1 cellular context compared by ENCODE assay signal in the genomic region with DNA sequence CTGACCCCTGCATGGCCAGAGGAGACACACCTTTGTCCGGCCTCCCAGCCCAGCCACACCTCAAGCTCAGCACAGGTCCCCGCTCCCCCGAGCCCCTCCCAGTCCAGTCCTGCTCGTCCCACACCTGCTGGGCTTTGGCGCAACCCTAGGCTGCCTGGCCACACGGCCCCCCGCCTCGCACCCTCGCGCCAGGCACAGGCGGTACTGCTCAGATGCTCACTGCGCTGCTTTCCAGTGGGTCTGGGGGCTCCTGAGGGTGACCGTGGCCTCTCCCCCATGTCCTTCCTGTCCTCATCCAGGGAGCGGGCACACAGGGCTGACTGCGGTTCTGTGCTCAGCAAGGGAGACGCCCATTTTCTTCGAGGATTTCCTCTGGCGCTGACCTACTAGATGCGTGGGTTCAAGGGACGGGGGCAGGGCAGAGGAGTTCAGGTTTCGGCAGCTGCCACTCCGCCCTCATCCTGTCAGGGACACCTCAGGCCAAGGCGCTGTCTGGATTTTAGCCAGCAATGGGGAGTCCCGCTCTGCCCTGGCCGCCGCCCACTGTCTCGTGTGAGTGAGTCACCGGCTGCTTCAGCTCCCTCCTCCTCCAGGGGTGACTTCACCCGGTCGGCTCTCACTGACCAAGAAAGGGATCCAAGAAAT.
TF ChIP-seq lines count a peak whose summit lies in the region.

No MANE protein-coding gene starts in this region.

TF ChIP-seq in K562, 482 proteins besides CTCF, POLR2A, EP300 and RAD21 (continued from another document and continues in another):
- no peak for TF ChIP-seq ZNF224 (CRISPR knock-in tag; IDR thresholded peaks at IDR 0.05)
- no peak for TF ChIP-seq FOXP1 (CRISPR knock-in tag; IDR thresholded peaks at IDR 0.05)
- TF ChIP-seq TFAP4 (CRISPR knock-in tag; IDR thresholded peaks at IDR 0.05; ENCODE audit: borderline replicate concordance) = peak; percentile 62; the same call in 1 of the 2 replicates
- no peak for TF ChIP-seq PHF21A (IDR thresholded peaks at IDR 0.05; ENCODE audit: borderline replicate concordance, low read depth)
- TF ChIP-seq ZBTB1 (CRISPR knock-in tag; IDR thresholded peaks at IDR 0.05; ENCODE audit: borderline replicate concordance, low read depth) = no peak
- TF ChIP-seq IFI16 (CRISPR knock-in tag; IDR thresholded peaks at IDR 0.05) = no peak
- TF ChIP-seq ZNF75A (CRISPR knock-in tag; IDR thresholded peaks at IDR 0.05) = no peak
- no peak for TF ChIP-seq ZNF695 (CRISPR knock-in tag; IDR thresholded peaks at IDR 0.05)
- no peak for TF ChIP-seq RHOXF2B (CRISPR knock-in tag; conservative IDR thresholded peaks at IDR 0.05)
- TF ChIP-seq SRF (CRISPR knock-in tag; IDR thresholded peaks at IDR 0.05) = 0 out of 4 replicates have a peak, but pooled peaks of 1 of the 2 experiments have one; percentile 14
- no peak for TF ChIP-seq ARID2 (IDR thresholded peaks at IDR 0.05)
- no peak for TF ChIP-seq MCM3 (IDR thresholded peaks at IDR 0.05)
- no peak for TF ChIP-seq IRF1 (CRISPR knock-in tag; IDR thresholded peaks at IDR 0.05; ENCODE audit: borderline replicate concordance)
- no peak for TF ChIP-seq SMAD1 (IDR thresholded peaks at IDR 0.05; ENCODE audit: low read depth, low read length, partially characterized antibody)
- TF ChIP-seq KAT2B (IDR thresholded peaks at IDR 0.05; ENCODE audit: low read depth, low read length) = no peak
- TF ChIP-seq ZNF175 (CRISPR knock-in tag; IDR thresholded peaks at IDR 0.05; ENCODE audit: low read depth) = peak; percentile 73
- TF ChIP-seq, protein P1, sequence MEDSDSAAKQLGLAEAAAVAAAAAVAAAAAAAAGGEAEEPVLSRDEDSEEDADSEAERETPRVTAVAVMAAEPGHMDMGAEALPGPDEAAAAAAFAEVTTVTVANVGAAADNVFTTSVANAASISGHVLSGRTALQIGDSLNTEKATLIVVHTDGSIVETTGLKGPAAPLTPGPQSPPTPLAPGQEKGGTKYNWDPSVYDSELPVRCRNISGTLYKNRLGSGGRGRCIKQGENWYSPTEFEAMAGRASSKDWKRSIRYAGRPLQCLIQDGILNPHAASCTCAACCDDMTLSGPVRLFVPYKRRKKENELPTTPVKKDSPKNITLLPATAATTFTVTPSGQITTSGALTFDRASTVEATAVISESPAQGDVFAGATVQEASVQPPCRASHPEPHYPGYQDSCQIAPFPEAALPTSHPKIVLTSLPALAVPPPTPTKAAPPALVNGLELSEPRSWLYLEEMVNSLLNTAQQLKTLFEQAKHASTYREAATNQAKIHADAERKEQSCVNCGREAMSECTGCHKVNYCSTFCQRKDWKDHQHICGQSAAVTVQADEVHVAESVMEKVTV (CRISPR knock-in tag; IDR thresholded peaks at IDR 0.05) = no peak
- no peak for TF ChIP-seq BRCA1 (IDR thresholded peaks at IDR 0.05)
- no peak for TF ChIP-seq BRCA1 (CRISPR knock-in tag; IDR thresholded peaks at IDR 0.05)
- no peak for TF ChIP-seq GTF2E2 (tag; IDR thresholded peaks at IDR 0.05)
- TF ChIP-seq SRSF3 (IDR thresholded peaks at IDR 0.05; ENCODE audit: insufficient read depth, low read length) = no peak
- 0 out of 2 replicates have a peak, but pooled peaks have one; percentile 32 for TF ChIP-seq KLF13 (tag; IDR thresholded peaks at IDR 0.05; ENCODE audit: borderline replicate concordance, low read depth)
- TF ChIP-seq NR2F6 (CRISPR knock-in tag; IDR thresholded peaks at IDR 0.05) = no peak
- peak; percentile 55; the same call in 1 of the 2 replicates for TF ChIP-seq MTA3 (IDR thresholded peaks at IDR 0.05; ENCODE audit: borderline replicate concordance)
- no peak for TF ChIP-seq ZNF197 (CRISPR knock-in tag; IDR thresholded peaks at IDR 0.05; ENCODE audit: low read depth)
- no peak for TF ChIP-seq RBM17 (IDR thresholded peaks at IDR 0.05; ENCODE audit: borderline replicate concordance, low read depth, low read length)
- TF ChIP-seq TEAD4 (IDR thresholded peaks at IDR 0.05; ENCODE audit: low read length) = no peak
- no peak for TF ChIP-seq TEAD4 (CRISPR knock-in tag; IDR thresholded peaks at IDR 0.05; ENCODE audit: borderline replicate concordance)
- no peak for TF ChIP-seq POLR2H (tag; IDR thresholded peaks at IDR 0.05; ENCODE audit: low read depth)
- TF ChIP-seq ZNF280B (CRISPR knock-in tag; IDR thresholded peaks at IDR 0.05) = no peak
- TF ChIP-seq POLR2AphosphoS2 (IDR thresholded peaks at IDR 0.05; ENCODE audit: low read length) = no peak
- TF ChIP-seq ZNF133 (CRISPR knock-in tag; IDR thresholded peaks at IDR 0.05) = no peak
- no peak for TF ChIP-seq TAF9B (IDR thresholded peaks at IDR 0.05; ENCODE audit: partially characterized antibody)
- TF ChIP-seq GABPB2 (CRISPR knock-in tag; conservative IDR thresholded peaks at IDR 0.05) = no peak
- TF ChIP-seq HDAC6 (IDR thresholded peaks at IDR 0.05; ENCODE audit: low read depth, low read length) = no peak
- no peak for TF ChIP-seq FOXP4 (CRISPR knock-in tag; IDR thresholded peaks at IDR 0.05; ENCODE audit: borderline replicate concordance)
- TF ChIP-seq, protein P2, sequence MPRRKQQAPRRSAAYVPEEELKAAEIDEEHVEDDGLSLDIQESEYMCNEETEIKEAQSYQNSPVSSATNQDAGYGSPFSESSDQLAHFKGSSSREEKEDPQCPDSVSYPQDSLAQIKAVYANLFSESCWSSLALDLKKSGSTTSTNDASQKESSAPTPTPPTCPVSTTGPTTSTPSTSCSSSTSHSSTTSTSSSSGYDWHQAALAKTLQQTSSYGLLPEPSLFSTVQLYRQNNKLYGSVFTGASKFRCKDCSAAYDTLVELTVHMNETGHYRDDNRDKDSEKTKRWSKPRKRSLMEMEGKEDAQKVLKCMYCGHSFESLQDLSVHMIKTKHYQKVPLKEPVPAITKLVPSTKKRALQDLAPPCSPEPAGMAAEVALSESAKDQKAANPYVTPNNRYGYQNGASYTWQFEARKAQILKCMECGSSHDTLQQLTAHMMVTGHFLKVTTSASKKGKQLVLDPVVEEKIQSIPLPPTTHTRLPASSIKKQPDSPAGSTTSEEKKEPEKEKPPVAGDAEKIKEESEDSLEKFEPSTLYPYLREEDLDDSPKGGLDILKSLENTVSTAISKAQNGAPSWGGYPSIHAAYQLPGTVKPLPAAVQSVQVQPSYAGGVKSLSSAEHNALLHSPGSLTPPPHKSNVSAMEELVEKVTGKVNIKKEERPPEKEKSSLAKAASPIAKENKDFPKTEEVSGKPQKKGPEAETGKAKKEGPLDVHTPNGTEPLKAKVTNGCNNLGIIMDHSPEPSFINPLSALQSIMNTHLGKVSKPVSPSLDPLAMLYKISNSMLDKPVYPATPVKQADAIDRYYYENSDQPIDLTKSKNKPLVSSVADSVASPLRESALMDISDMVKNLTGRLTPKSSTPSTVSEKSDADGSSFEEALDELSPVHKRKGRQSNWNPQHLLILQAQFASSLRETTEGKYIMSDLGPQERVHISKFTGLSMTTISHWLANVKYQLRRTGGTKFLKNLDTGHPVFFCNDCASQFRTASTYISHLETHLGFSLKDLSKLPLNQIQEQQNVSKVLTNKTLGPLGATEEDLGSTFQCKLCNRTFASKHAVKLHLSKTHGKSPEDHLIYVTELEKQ (CRISPR knock-in tag; IDR thresholded peaks at IDR 0.05) = no peak
- no peak for TF ChIP-seq ZC3H11A (IDR thresholded peaks at IDR 0.05; ENCODE audit: low read depth, low read length)
- TF ChIP-seq NCOR1 (IDR thresholded peaks at IDR 0.05) = no peak
- TF ChIP-seq PHF8 (IDR thresholded peaks at IDR 0.05; ENCODE audit: borderline replicate concordance, low read length) = peak; percentile 24; the same call in 1 of the 2 replicates
- no peak for TF ChIP-seq THRAP3 (IDR thresholded peaks at IDR 0.05; ENCODE audit: borderline replicate concordance)
- no peak for TF ChIP-seq TCF3 (CRISPR knock-in tag; IDR thresholded peaks at IDR 0.05)
- TF ChIP-seq GABPA (tag; conservative IDR thresholded peaks at IDR 0.05; ENCODE audit: low read depth) = no peak
- no peak for TF ChIP-seq ZNF212 (CRISPR knock-in tag; IDR thresholded peaks at IDR 0.05)
- no peak for TF ChIP-seq PPARD (CRISPR knock-in tag; IDR thresholded peaks at IDR 0.05)
- TF ChIP-seq, protein P3, sequence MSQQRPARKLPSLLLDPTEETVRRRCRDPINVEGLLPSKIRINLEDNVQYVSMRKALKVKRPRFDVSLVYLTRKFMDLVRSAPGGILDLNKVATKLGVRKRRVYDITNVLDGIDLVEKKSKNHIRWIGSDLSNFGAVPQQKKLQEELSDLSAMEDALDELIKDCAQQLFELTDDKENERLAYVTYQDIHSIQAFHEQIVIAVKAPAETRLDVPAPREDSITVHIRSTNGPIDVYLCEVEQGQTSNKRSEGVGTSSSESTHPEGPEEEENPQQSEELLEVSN (IDR thresholded peaks at IDR 0.05; ENCODE audit: borderline replicate concordance in 1 of 2, extremely low read depth in 1 of 2, insufficient read depth in 1 of 2, insufficient read length in 1 of 2, low read depth in 1 of 2, low read length in 1 of 2, poor library complexity in 1 of 2, severe bottlenecking in 1 of 2) = no peak
- TF ChIP-seq HMG20B (CRISPR knock-in tag; IDR thresholded peaks at IDR 0.05) = no peak
- no peak for TF ChIP-seq CEBPG (CRISPR knock-in tag; IDR thresholded peaks at IDR 0.05)
- TF ChIP-seq CEBPG (tag; conservative IDR thresholded peaks at IDR 0.05 in 1 of 2, IDR thresholded peaks at IDR 0.05 in 1 of 2) = no peak
- peak; percentile 64; the same call in 1 of the 2 replicates for TF ChIP-seq ZNF589 (CRISPR knock-in tag; IDR thresholded peaks at IDR 0.05; ENCODE audit: low read depth)
- TF ChIP-seq EGR1 (conservative IDR thresholded peaks at IDR 0.05) = peak; percentile 93
- TF ChIP-seq CREM (IDR thresholded peaks at IDR 0.05; ENCODE audit: low read depth) = peak; percentile 40; the same call in 1 of the 2 replicates
- no peak for TF ChIP-seq CBX8 (IDR thresholded peaks at IDR 0.05; ENCODE audit: borderline replicate concordance, extremely low read depth, low read depth, low read length, poor library complexity, severe bottlenecking)
- no peak for TF ChIP-seq PYGO2 (tag; IDR thresholded peaks at IDR 0.05)
- no peak for TF ChIP-seq TAL1 (IDR thresholded peaks at IDR 0.05)
- no peak for TF ChIP-seq ZNF146 (CRISPR knock-in tag; IDR thresholded peaks at IDR 0.05; ENCODE audit: unreplicated experiment)
- TF ChIP-seq TSC22D4 (tag; IDR thresholded peaks at IDR 0.05) = no peak
- TF ChIP-seq ZNF586 (CRISPR knock-in tag; conservative IDR thresholded peaks at IDR 0.05) = no peak
- no peak for TF ChIP-seq ZNF431 (CRISPR knock-in tag; IDR thresholded peaks at IDR 0.05)
- TF ChIP-seq TOE1 (IDR thresholded peaks at IDR 0.05; ENCODE audit: borderline replicate concordance) = peak; percentile 80; the same call in 1 of the 2 replicates
- TF ChIP-seq TOE1 (CRISPR knock-in tag; IDR thresholded peaks at IDR 0.05; ENCODE audit: borderline replicate concordance, low read depth) = no peak
- TF ChIP-seq MTA1 (IDR thresholded peaks at IDR 0.05; ENCODE audit: borderline replicate concordance) = no peak
- peak; percentile 73 for TF ChIP-seq CXXC5 (CRISPR knock-in tag; IDR thresholded peaks at IDR 0.05)
- no peak for TF ChIP-seq DACH1 (IDR thresholded peaks at IDR 0.05; ENCODE audit: partially characterized antibody)
